Comparison of ENCODE assay signal across 9 cellular contexts in genomic region chr11:114317738-114318137, GRCh38. TPM values are rescaled to one million over a fixed set of nuclear protein-coding genes. Genes with fewer than 3 reads are reported as not detected.
A peak's percentile ranks its signal among the peaks of the same experiment; 100 is the strongest.
DNase-seq lines count a peak whose midpoint lies in the region; ATAC-seq and TF ChIP-seq lines count a peak whose summit lies in the region.
"Had no signal": no experiment of that assay in that cellular context is flagged by ENCODE, and none has a peak within 500 bp of the region (broad histone marks: within the 10 kb centered on the region; RNA-seq: fewer than 3 reads in every experiment).

No MANE protein-coding gene starts in this region.

- H3K36me3 ChIP-seq in OCI-LY1 (ENCODE audit: insufficient read depth, low read length): no peaks in the 10 kb centered on the region
- peaks cover under 1 to 16% of the 10 kb centered on the region in 2 donors for H3K36me3 ChIP-seq in gastrocnemius medialis

- no peaks in the 10 kb centered on the region for H4K20me1 ChIP-seq in OCI-LY1 (ENCODE audit: insufficient read depth, low read length)

- intact Hi-C loops in gastrocnemius medialis (cut with DNase I; ENCODE audit: low total_unique reads): no loop called here

- no peaks in the 10 kb centered on the region for H3K9me2 ChIP-seq in OCI-LY1 (ENCODE audit: low read depth, low read length)

- H3K27me3 ChIP-seq in OCI-LY1 (ENCODE audit: insufficient read depth, low read length) (no peaks in the 10 kb centered on the region), gastrocnemius medialis (no peaks in the 10 kb centered on the region)

- TF ChIP-seq CTCF in OCI-LY1 (IDR thresholded peaks at IDR 0.05; ENCODE audit: low read length): 0 out of 2 replicates have a peak, but pooled peaks have one; percentile 21
- TF ChIP-seq CTCF in gastrocnemius medialis (IDR thresholded peaks at IDR 0.05 in 4 of 5, conservative IDR thresholded peaks at IDR 0.05 in 1 of 5): peak in 1 of 5 experiments; percentile 35

- in situ Hi-C loops in gastrocnemius medialis (cut with MboI; ENCODE audit: low sequenced_read_pairs in 4 of 4): no loop called here

- ATAC-seq in gastrocnemius medialis (no peak), GM19035 (IDR thresholded peaks at IDR 0.05; ENCODE audit: unreplicated experiment) (no peak)

- H2AFZ ChIP-seq in OCI-LY1 (ENCODE audit: low read length): no peak overlapping the region

- H3K9me3 ChIP-seq in OCI-LY1 (ENCODE audit: low read length) (no peaks in the 10 kb centered on the region), gastrocnemius medialis (no peaks in the 10 kb centered on the region)

- no peak overlapping the region for H3K9ac ChIP-seq in OCI-LY1 (ENCODE audit: low read length)

- H3K27ac ChIP-seq in OCI-LY1 (ENCODE audit: low read depth, low read length, poor library complexity, severe bottlenecking) (no peak overlapping the region), gastrocnemius medialis (peak overlapping the region; percentile 1 to 59 (median 19))

- no peak overlapping the region for H3K4me2 ChIP-seq in OCI-LY1 (ENCODE audit: low read length)

- no peak for TF ChIP-seq POLR2A in gastrocnemius medialis (IDR thresholded peaks at IDR 0.05)

- H3K4me3 ChIP-seq in OCI-LY1 (ENCODE audit: low read depth, low read length, poor library complexity, severe bottlenecking): no peak overlapping the region
- no peak overlapping the region for H3K4me3 ChIP-seq in gastrocnemius medialis

- H3K4me1 ChIP-seq in OCI-LY1 (ENCODE audit: insufficient read depth, low read length, severe bottlenecking): no peaks in the 10 kb centered on the region
- peaks cover 0 to 5% of the 10 kb centered on the region in 2 donors for H3K4me1 ChIP-seq in gastrocnemius medialis

- H3F3A ChIP-seq in OCI-LY1 (ENCODE audit: insufficient read depth, low read length): no peaks in the 10 kb centered on the region

- H3K79me2 ChIP-seq in OCI-LY1 (ENCODE audit: insufficient read depth, low read length): no peaks in the 10 kb centered on the region

- DNase-seq in NCI-H510A treated with DMSO at 0.1 percent for 48 hours (lab: John Stamatoyannopoulos, UW): peak; percentile 52
- no peak for DNase-seq in NCI-H510A (lab: John Stamatoyannopoulos, UW)
- DNase-seq in fibroblast of peridontal ligament (ENCODE audit: extremely low read depth): peak; percentile 83
- no peak for DNase-seq in gastrocnemius medialis
- DNase-seq in GDM1 (lab: John Stamatoyannopoulos, UW): no peak
- no peak for DNase-seq in activated CD4-positive, alpha-beta T cell treated with anti-CD3 and anti-CD28 coated beads for 48 hours
- DNase-seq: activated B cell treated with CpG ODN at 0.5 μM for 24 hours had no signal

RNA-seq across cellular contexts. Expression of gene NNMT, which starts 21.5 kb away (rescaled TPM):
- total RNA-seq in gastrocnemius medialis: 100 to 1,000 TPM; 157 to 968 (median 541) TPM
- total RNA-seq: activated B cell treated with CpG ODN at 0.5 μM for 24 hours had no signal

Comparison
In these comparisons a context has a peak if more than half of its experiments do, and no peak if none do; other contexts are left out.
1. DNase-seq: peak in NCI-H510A treated with DMSO at 0.1 percent for 48 hours (single experiment) and fibroblast of peridontal ligament (single experiment); none in NCI-H510A (single experiment), gastrocnemius medialis (0 of 2), GDM1 (single experiment) and activated CD4-positive, alpha-beta T cell treated with anti-CD3 and anti-CD28 coated beads for 48 hours (single experiment).